ENCODE assay signal across 15 cellular contexts in the genomic region with DNA sequence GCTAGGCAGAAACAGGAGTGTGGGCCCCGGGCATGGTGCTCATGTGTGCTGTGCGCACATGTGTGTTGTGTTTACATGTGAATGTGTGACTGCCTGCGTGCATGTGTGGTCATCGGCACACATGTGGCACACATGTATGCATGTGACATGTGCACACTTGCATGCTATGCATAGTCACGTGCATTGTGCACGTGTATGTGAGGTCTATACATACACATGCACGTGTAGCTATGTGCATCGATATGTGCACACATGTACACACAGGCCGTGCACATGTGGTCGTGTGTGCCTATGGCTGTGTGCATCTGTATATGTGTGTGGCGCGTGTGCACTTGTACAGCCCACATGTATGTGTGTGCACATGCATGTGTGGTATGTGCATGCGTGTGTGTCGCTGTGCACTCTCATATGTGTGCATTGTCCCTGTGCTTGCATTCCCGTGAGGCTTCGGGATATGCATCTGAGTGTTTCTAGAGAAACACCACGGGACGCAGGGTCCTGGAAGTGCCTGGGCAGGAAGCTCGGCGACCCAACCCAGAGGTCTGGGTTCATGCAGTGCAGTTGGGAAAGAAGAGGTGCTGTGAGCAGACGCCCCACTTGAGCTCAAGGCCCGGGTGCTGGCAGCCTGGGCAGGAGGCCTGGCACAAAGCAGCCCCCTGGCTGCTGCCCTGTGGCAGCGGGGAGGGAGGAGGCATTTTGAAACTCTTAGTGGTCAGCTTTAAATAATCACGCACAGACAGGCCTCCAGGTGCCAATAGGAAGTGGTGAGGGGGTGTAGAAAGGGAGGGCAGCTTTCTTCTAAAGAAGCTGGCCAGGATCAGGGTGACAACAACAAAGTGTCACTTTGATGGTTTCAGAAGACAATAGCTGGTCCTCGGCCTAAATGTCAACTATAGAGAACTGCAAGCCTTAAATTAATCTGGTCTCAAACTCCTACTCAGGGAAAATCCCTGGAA.
DNase-seq lines count a peak whose midpoint lies in the region; ATAC-seq, FAIRE-seq and TF ChIP-seq lines count a peak whose summit lies in the region.
"Had no signal": no experiment of that assay in that cellular context is flagged by ENCODE, and none has a peak within 500 bp of the region (broad histone marks: within the 10 kb centered on the region; RNA-seq: fewer than 3 reads in every experiment).

No MANE protein-coding gene starts in this region.

- H3K23ac ChIP-seq in H1 (ENCODE audit: insufficient read length) = no peak overlapping the region

- H3K4ac ChIP-seq in H1 (replicated peaks; ENCODE audit: insufficient read length, low read depth, low read length) = no peak overlapping the region

- intact Hi-C loops in CD8-positive, alpha-beta T cell (cut with DNase I, micrococcal nuclease) = no loop called here
- intact Hi-C loops in CD14-positive monocyte (cut with micrococcal nuclease) = no loop called here

- POLR2A ChIA-PET in CD8-positive, alpha-beta T cell (lab: Charles Lee) = interaction anchor here (1.6 to 1.7 kb wide), 2 partner anchors 14 to 21 kb away, joined by 5 to 8 read pairs; no protein-coding TSS in a partner anchor
- POLR2A ChIA-PET in H1 (lab: Charles Lee; ENCODE audit: partially characterized antibody) = no interaction called here

- H2BK15ac ChIP-seq in H1 (ENCODE audit: low read length) = no peak overlapping the region

- no peak overlapping the region for H2AK5ac ChIP-seq in H1 (ENCODE audit: low read depth, low read length)

- H3K27me3 ChIP-seq in CD8-positive, alpha-beta T cell (ENCODE audit: insufficient read depth, low read length) = no peaks in the 10 kb centered on the region
- H3K27me3 ChIP-seq in H1 (replicated peaks in 1 of 4; ENCODE audit: control insufficient read depth in 3 of 4, extremely low read depth in 1 of 4, insufficient read depth in 3 of 4, low read length in 3 of 4) (no peaks in the 10 kb centered on the region), hepatocyte (no peaks in the 10 kb centered on the region)
- H3K27me3 ChIP-seq: right atrium auricular region, SJSA1 had no signal

- no peaks in the 10 kb centered on the region for H3K9me3 Mint-ChIP-seq in CD8-positive, alpha-beta T cell
- H3K9me3 Mint-ChIP-seq in CD14-positive monocyte = peaks cover 0 to 5% (median 0%) of the 10 kb centered on the region in 7 donors
- H3K9me3 Mint-ChIP-seq: nephron had no signal

- no peak overlapping the region; the same call in 1 of the 2 replicates for H4K8ac ChIP-seq in H1 (ENCODE audit: extremely low read depth, insufficient read depth, low read length)

- H4K20me1 ChIP-seq in H1 (replicated peaks in 1 of 2; ENCODE audit: control insufficient read depth in 1 of 2, insufficient read depth in 2 of 2, low read length in 2 of 2) (peaks cover 0 to 3% of the 10 kb centered on the region in 2 experiments), hepatocyte (ENCODE audit: insufficient read depth, poor library complexity, severe bottlenecking) (no peaks in the 10 kb centered on the region)

- CTCF ChIA-PET in CD8-positive, alpha-beta T cell (lab: Charles Lee) = interaction anchor here (1.7 kb wide), 1 partner anchor 275 kb away, joined by 4 read pairs; no protein-coding TSS in a partner anchor
- CTCF ChIA-PET in H1 (lab: Charles Lee; ENCODE audit: partially characterized antibody) = no interaction called here

- H3K36me3 Mint-ChIP-seq in CD8-positive, alpha-beta T cell = no peaks in the 10 kb centered on the region
- H3K36me3 Mint-ChIP-seq in CD14-positive monocyte = no peaks in the 10 kb centered on the region

- no peak overlapping the region for H2BK20ac ChIP-seq in H1 (ENCODE audit: low read length)

- no peaks in the 10 kb centered on the region for H3K27me3 Mint-ChIP-seq in CD8-positive, alpha-beta T cell (ENCODE audit: low read depth)
- peaks cover 8 to 15% (median 11%) of the 10 kb centered on the region in 3 donors for H3K27me3 Mint-ChIP-seq in CD14-positive monocyte (ENCODE audit: low read depth in 3 of 3)

- H3K79me2 ChIP-seq in H1 (ENCODE audit: control insufficient read depth in 1 of 2, insufficient read depth in 2 of 2, low read length in 2 of 2) = no peaks in the 10 kb centered on the region
- no peaks in the 10 kb centered on the region for H3K79me2 ChIP-seq in hepatocyte

- no peak overlapping the region for H3K27ac ChIP-seq in CD8-positive, alpha-beta T cell (ENCODE audit: low read depth, low read length)
- H3K27ac ChIP-seq in H1 (ENCODE audit: low read depth, low read length) (no peak overlapping the region), hepatocyte (no peak overlapping the region)
- H3K27ac ChIP-seq: right atrium auricular region, SJSA1 had no signal

- no peaks in the 10 kb centered on the region for H3K36me3 ChIP-seq in CD8-positive, alpha-beta T cell (ENCODE audit: insufficient read depth, low read length)
- no peaks in the 10 kb centered on the region for H3K36me3 ChIP-seq in H1 (ENCODE audit: control insufficient read depth in 2 of 4, insufficient read depth in 4 of 4, low read length in 3 of 4)
- no peaks in the 10 kb centered on the region for H3K36me3 ChIP-seq in hepatocyte (replicated peaks; ENCODE audit: insufficient read depth, low read depth)
- H3K36me3 ChIP-seq: right atrium auricular region, SJSA1 had no signal

- TF ChIP-seq EP300 in H1 (IDR thresholded peaks at IDR 0.05; ENCODE audit: borderline replicate concordance in 1 of 2, low read depth in 2 of 2, low read length in 2 of 2) = no peak

- no peak for ATAC-seq in CD8-positive, alpha-beta T cell
- ATAC-seq in GM19035 (IDR thresholded peaks at IDR 0.05; ENCODE audit: unreplicated experiment) (peak; percentile 42), HG03280 (IDR thresholded peaks at IDR 0.05; ENCODE audit: unreplicated experiment) (peak; percentile 38)

- H3K4me1 ChIP-seq in CD8-positive, alpha-beta T cell (ENCODE audit: insufficient read depth, low read length) = peaks cover 37% of the 10 kb centered on the region
- peaks cover 0 to 3% (median 0%) of the 10 kb centered on the region in 4 experiments; a peak in 1 of 7 replicates for H3K4me1 ChIP-seq in H1 (replicated peaks in 1 of 4; ENCODE audit: control insufficient read depth in 3 of 4, insufficient read depth in 4 of 4, low read length in 3 of 4)
- no peaks in the 10 kb centered on the region for H3K4me1 ChIP-seq in hepatocyte (ENCODE audit: insufficient read depth)
- H3K4me1 ChIP-seq: right atrium auricular region, SJSA1 had no signal

- no peak for FAIRE-seq in H1 (lab: Jason Lieb, UNC)

- peaks cover 32% of the 10 kb centered on the region for H3K4me1 Mint-ChIP-seq in CD8-positive, alpha-beta T cell (ENCODE audit: low read depth)
- no peaks in the 10 kb centered on the region for H3K4me1 Mint-ChIP-seq in CD14-positive monocyte

- no peak for TF ChIP-seq CTCF in CD8-positive, alpha-beta T cell (IDR thresholded peaks at IDR 0.05)
- no peak for TF ChIP-seq CTCF in H1 (IDR thresholded peaks at IDR 0.05; ENCODE audit: control extremely low read depth in 1 of 3, insufficient read depth in 1 of 3, low read depth in 1 of 3, low read length in 3 of 3)
- no peak for TF ChIP-seq CTCF in CD14-positive monocyte (IDR thresholded peaks at IDR 0.05)
- TF ChIP-seq CTCF in hepatocyte (IDR thresholded peaks at IDR 0.05; ENCODE audit: poor library complexity) = no peak

- no peak for TF ChIP-seq RAD21 in H1 (IDR thresholded peaks at IDR 0.05 in 1 of 2, conservative IDR thresholded peaks at IDR 0.05 in 1 of 2; ENCODE audit: low read depth in 2 of 2, low read length in 2 of 2)

- no peak overlapping the region; the same call in 1 of the 2 replicates for H2BK5ac ChIP-seq in H1 (ENCODE audit: low read depth, low read length)

- H4K5ac ChIP-seq in H1 (ENCODE audit: insufficient read length, low read depth, low read length) = no peak overlapping the region

- no peak overlapping the region for H2BK12ac ChIP-seq in H1 (ENCODE audit: low read depth, low read length)

- no peaks in the 10 kb centered on the region for H3K9me2 ChIP-seq in hepatocyte (replicated peaks; ENCODE audit: insufficient read depth)

- peak overlapping the region; percentile 62 for H3K4me3 Mint-ChIP-seq in CD8-positive, alpha-beta T cell
- no peak overlapping the region for H3K4me3 Mint-ChIP-seq in CD14-positive monocyte
- H3K4me3 Mint-ChIP-seq: nephron had no signal

- no peak overlapping the region for H3K14ac ChIP-seq in H1 (ENCODE audit: insufficient read length)

- no peaks in the 10 kb centered on the region for H3K23me2 ChIP-seq in H1 (ENCODE audit: low read depth, low read length)

- H2BK120ac ChIP-seq in H1 (replicated peaks; ENCODE audit: low read depth, low read length) = no peak overlapping the region

- H3K27ac Mint-ChIP-seq in CD8-positive, alpha-beta T cell = no peak overlapping the region
- no peak overlapping the region for H3K27ac Mint-ChIP-seq in CD14-positive monocyte

- H3K56ac ChIP-seq in H1 (replicated peaks; ENCODE audit: insufficient read length, low read depth, low read length) = no peak overlapping the region

- no peaks in the 10 kb centered on the region for H3K9me3 ChIP-seq in CD8-positive, alpha-beta T cell (ENCODE audit: low read length)
- H3K9me3 ChIP-seq in H1 (ENCODE audit: insufficient read depth in 2 of 2, low read depth in 1 of 2, low read length in 1 of 2) (no peaks in the 10 kb centered on the region), hepatocyte (ENCODE audit: low read depth) (no peaks in the 10 kb centered on the region)
- H3K9me3 ChIP-seq: right atrium auricular region had no signal

- H3K18ac ChIP-seq in H1 (ENCODE audit: extremely low read depth, low read length) = no peak overlapping the region

- peak overlapping the region; percentile 11 for H4K91ac ChIP-seq in H1 (replicated peaks; ENCODE audit: insufficient read length, low read length)

- H3K4me2 ChIP-seq in H1 (ENCODE audit: insufficient read depth in 1 of 2, low read depth in 2 of 2, low read length in 2 of 2) (no peak overlapping the region), hepatocyte (no peak overlapping the region)

- TF ChIP-seq POLR2A in H1 (IDR thresholded peaks at IDR 0.05; ENCODE audit: control extremely low read depth in 1 of 2, low read depth in 2 of 2, low read length in 2 of 2) = no peak

- H2AFZ ChIP-seq in H1 (ENCODE audit: low read length) (no peak overlapping the region), hepatocyte (no peak overlapping the region)

- no peak overlapping the region for H3K4me3 ChIP-seq in CD8-positive, alpha-beta T cell (ENCODE audit: low read depth, low read length)
- H3K4me3 ChIP-seq in H1 (ENCODE audit: extremely low read depth in 1 of 4, insufficient read depth in 2 of 4, low read depth in 3 of 4, low read length in 4 of 4) (no peak overlapping the region), hepatocyte (no peak overlapping the region)
- H3K4me3 ChIP-seq: right atrium auricular region, SJSA1 had no signal

- DNase-seq in CD8-positive, alpha-beta T cell = no peak
- no peak for DNase-seq in H1 (ENCODE audit: low read depth in 1 of 2, low spot score in 2 of 2)
- no peak for DNase-seq in CD14-positive monocyte (ENCODE audit: low spot score)
- no peak for DNase-seq in hepatocyte (ENCODE audit: low spot score)
- DNase-seq in effector CD8-positive, alpha-beta T cell (lab: John Stamatoyannopoulos, UW) = no peak
- DNase-seq in NCI-H524 treated with DMSO at 0.1 percent for 48 hours (lab: John Stamatoyannopoulos, UW) = no peak
- DNase-seq: activated T-cell treated with anti-CD3 and anti-CD28 coated beads for 4 hours; amniotic stem cell; Karpas-422; stimulated activated CD4-positive, alpha-beta T cell treated with anti-CD3 and anti-CD28 coated beads, Interleukin-4, amount 100 ng/mL, for 24 hours had no signal

- 87% methylated on average over 24 of the region's 25 CpGs; no CpG with 5 or more reads in 1 of the 2 experiments for WGBS in H1 (ENCODE audit: extremely low coverage in 1 of 2, insufficient coverage in 1 of 2, insufficient read length in 1 of 2, insufficient replicate concordance in 2 of 2, low coverage in 1 of 2, low lambda C conversion rate in 2 of 2, missing lambda C conversion rate in 1 of 2), 2 experiments
- WGBS in hepatocyte (ENCODE audit: low lambda C conversion rate, missing lambda C conversion rate) = 95% methylated on average over 25 of the region's 25 CpGs

- H3K9ac ChIP-seq in H1 (replicated peaks in 1 of 4; ENCODE audit: extremely low read depth in 1 of 4, low read depth in 3 of 4, low read length in 3 of 4) = no peak overlapping the region

- no peaks in the 10 kb centered on the region for H3K79me1 ChIP-seq in H1 (ENCODE audit: low read depth, low read length)
